9 cellular contexts compared by ENCODE assay signal in genomic region chr17:77400445-77400870, GRCh38.
DNase-seq lines count a peak whose midpoint lies in the region; ATAC-seq and TF ChIP-seq lines count a peak whose summit lies in the region.
"Had no signal": no experiment of that assay in that cellular context is flagged by ENCODE, and none has a peak within 500 bp of the region (broad histone marks: within the 10 kb centered on the region; RNA-seq: fewer than 3 reads in every experiment).

No MANE protein-coding gene starts in this region.

- peak overlapping the region; percentile 91 to 96 (median 95) for H3K27ac Mint-ChIP-seq in CD4-positive, alpha-beta memory T cell
- H3K27ac Mint-ChIP-seq in activated CD4-positive, alpha-beta T cell treated with anti-CD3 and anti-CD28 coated beads for 36 hours: peak overlapping the region; percentile 98
- H3K27ac Mint-ChIP-seq in neural crest cell (ENCODE audit: unreplicated experiment): peak overlapping the region; percentile 57

- H3K4me3 ChIP-seq in CD4-positive, alpha-beta memory T cell (ENCODE audit: low read length in 2 of 2): peak overlapping the region; percentile 9 to 46
- H3K4me3 ChIP-seq in tibial artery: no peak overlapping the region
- H3K4me3 ChIP-seq: HAP-1 had no signal

- peaks cover 61 to 100% (median 87%) of the 10 kb centered on the region in 4 donors for H3K4me1 Mint-ChIP-seq in CD4-positive, alpha-beta memory T cell
- H3K4me1 Mint-ChIP-seq in activated CD4-positive, alpha-beta T cell treated with anti-CD3 and anti-CD28 coated beads for 36 hours: peaks cover 92% of the 10 kb centered on the region
- H3K4me1 Mint-ChIP-seq in neural crest cell: peaks cover 29% of the 10 kb centered on the region

- intact Hi-C loops in CD4-positive, alpha-beta memory T cell (cut with micrococcal nuclease): loop anchor here (1.0 to 5.0 kb wide), 6 partner anchors 9 to 95 kb away; no protein-coding TSS in a partner anchor
- intact Hi-C loops in activated CD4-positive, alpha-beta T cell treated with anti-CD3 and anti-CD28 coated beads for 36 hours (cut with DNase I, micrococcal nuclease): loop anchor here (1.0 to 5.0 kb wide), 3 partner anchors 57 to 95 kb away; no protein-coding TSS in a partner anchor
- intact Hi-C loops in tibial artery (cut with DNase I; ENCODE audit: low total_unique reads): no loop called here

- peaks cover 18% of the 10 kb centered on the region for H3K36me3 ChIP-seq in CD4-positive, alpha-beta memory T cell (ENCODE audit: insufficient read depth, low read length)
- H3K36me3 ChIP-seq in tibial artery: peaks cover 9 to 34% (median 13%) of the 10 kb centered on the region in 3 donors

- peaks cover 0 to 4% (median 0%) of the 10 kb centered on the region in 8 donors for H3K9me3 Mint-ChIP-seq in CD4-positive, alpha-beta memory T cell
- H3K9me3 Mint-ChIP-seq in activated CD4-positive, alpha-beta T cell treated with anti-CD3 and anti-CD28 coated beads for 36 hours (ENCODE audit: low read depth): no peaks in the 10 kb centered on the region
- H3K9me3 Mint-ChIP-seq in neural crest cell: no peaks in the 10 kb centered on the region

- POLR2A ChIA-PET in CD4-positive, alpha-beta memory T cell (lab: Charles Lee; ENCODE audit: partially characterized antibody): interaction anchor here (0.7 to 97.0 kb wide), 18 partner anchors 6 to 730 kb away, joined by 3 to 6031 read pairs (median 7); partner anchors contain the start of genes TMC8 and TNRC6C
- POLR2A ChIA-PET in activated CD4-positive, alpha-beta T cell treated with anti-CD3 and anti-CD28 coated beads for 36 hours (lab: Charles Lee): interaction anchor here (0.6 to 1.5 kb wide), 8 partner anchors 9 to 260 kb away, joined by 3 to 7 read pairs (median 3); no protein-coding TSS in a partner anchor

- CTCF ChIA-PET in CD4-positive, alpha-beta memory T cell (lab: Charles Lee; ENCODE audit: partially characterized antibody): interaction anchor here (0.8 to 6.4 kb wide), 45 partner anchors 11 to 558 kb away, joined by 3 to 97 read pairs (median 6); partner anchors contain the start of gene TNRC6C
- CTCF ChIA-PET in activated CD4-positive, alpha-beta T cell treated with anti-CD3 and anti-CD28 coated beads for 36 hours (lab: Charles Lee): interaction anchor here (0.6 to 5.2 kb wide), 51 partner anchors 9 to 577 kb away, joined by 3 to 66 read pairs (median 5); no protein-coding TSS in a partner anchor

- peaks cover 97% of the 10 kb centered on the region for H3K4me1 ChIP-seq in CD4-positive, alpha-beta memory T cell (ENCODE audit: insufficient read depth, low read length)
- peaks cover 0 to 70% (median 56%) of the 10 kb centered on the region in 4 donors for H3K4me1 ChIP-seq in tibial artery
- H3K4me1 ChIP-seq: HAP-1 had no signal

- DNase-seq in CD4-positive, alpha-beta memory T cell: peak; percentile 71 to 81 (median 75)
- DNase-seq in Kasumi-1 (lab: John Stamatoyannopoulos, UW) (peak; percentile 79 to 90), dermis microvascular lymphatic vessel endothelial cell (ENCODE audit: low read depth in 2 of 2) (peak; percentile 51 to 73), neural crest cell (ENCODE audit: low read depth, low spot score) (no peak), tibial artery (peak in 1 of 2 donors; percentile 73), NCI-H146 treated with DMSO at 0.1 percent for 48 hours (lab: John Stamatoyannopoulos, UW; ENCODE audit: unreplicated experiment) (no peak)
- peak; percentile 92 for DNase-seq in activated CD4-positive, alpha-beta T cell treated with anti-CD3 and anti-CD28 coated beads for 36 hours

- peak overlapping the region; percentile 54 for H3K27ac ChIP-seq in CD4-positive, alpha-beta memory T cell (ENCODE audit: low read depth, low read length)
- peak overlapping the region; percentile 67 to 71 for H3K27ac ChIP-seq in tibial artery

- H3K36me3 Mint-ChIP-seq in CD4-positive, alpha-beta memory T cell: peaks cover 24 to 49% of the 10 kb centered on the region in 2 donors
- peaks cover 18% of the 10 kb centered on the region for H3K36me3 Mint-ChIP-seq in activated CD4-positive, alpha-beta T cell treated with anti-CD3 and anti-CD28 coated beads for 36 hours (ENCODE audit: low read depth)
- H3K36me3 Mint-ChIP-seq in neural crest cell (ENCODE audit: low read depth): peaks cover 2% of the 10 kb centered on the region

- peak; percentile 36 for TF ChIP-seq CTCF in neural crest cell (conservative IDR thresholded peaks at IDR 0.05)
- peak; percentile 28 to 46 for TF ChIP-seq CTCF in tibial artery (IDR thresholded peaks at IDR 0.05)

- no peaks in the 10 kb centered on the region for H3K27me3 ChIP-seq in CD4-positive, alpha-beta memory T cell (ENCODE audit: insufficient read depth, low read length)
- no peaks in the 10 kb centered on the region for H3K27me3 ChIP-seq in tibial artery

- ATAC-seq in activated CD4-positive, alpha-beta T cell treated with anti-CD3 and anti-CD28 coated beads for 36 hours: peak; percentile 80
- ATAC-seq in GM19023 (IDR thresholded peaks at IDR 0.05; ENCODE audit: unreplicated experiment): no peak

- no peaks in the 10 kb centered on the region for H3K9me3 ChIP-seq in CD4-positive, alpha-beta memory T cell (ENCODE audit: control insufficient read depth in 1 of 2, low read length in 2 of 2)
- no peaks in the 10 kb centered on the region for H3K9me3 ChIP-seq in tibial artery
- H3K9me3 ChIP-seq: HAP-1 had no signal

- H3K4me3 Mint-ChIP-seq in CD4-positive, alpha-beta memory T cell: peak overlapping the region; percentile 82 to 93 (median 90)
- peak overlapping the region; percentile 75 for H3K4me3 Mint-ChIP-seq in activated CD4-positive, alpha-beta T cell treated with anti-CD3 and anti-CD28 coated beads for 36 hours
- H3K4me3 Mint-ChIP-seq in neural crest cell: no peak overlapping the region

- no peaks in the 10 kb centered on the region for H3K27me3 Mint-ChIP-seq in CD4-positive, alpha-beta memory T cell
- H3K27me3 Mint-ChIP-seq in activated CD4-positive, alpha-beta T cell treated with anti-CD3 and anti-CD28 coated beads for 36 hours: no peaks in the 10 kb centered on the region
- H3K27me3 Mint-ChIP-seq in neural crest cell (ENCODE audit: low read depth): no peaks in the 10 kb centered on the region

Comparison
In these comparisons a context has a peak if more than half of its experiments do, and no peak if none do; other contexts are left out.
1. DNase-seq: peak in CD4-positive, alpha-beta memory T cell (5 of 5), Kasumi-1 (2 of 2), activated CD4-positive, alpha-beta T cell treated with anti-CD3 and anti-CD28 coated beads for 36 hours (single experiment) and dermis microvascular lymphatic vessel endothelial cell (2 of 2); none in neural crest cell (single experiment) and NCI-H146 treated with DMSO at 0.1 percent for 48 hours (single experiment).
2. H3K4me3 ChIP-seq: peak in CD4-positive, alpha-beta memory T cell (2 of 2); none in tibial artery (0 of 2).
3. Peak in every context shown above with its lines, with median percentiles within 50 percentile points of each other: H3K27ac Mint-ChIP-seq.